15 cellular contexts compared by ENCODE assay signal in genomic region chr10:116989439-116989838, GRCh38. TPM values are rescaled to one million over a fixed set of nuclear protein-coding genes. Genes with fewer than 3 reads are reported as not detected.
A peak's percentile ranks its signal among the peaks of the same experiment; 100 is the strongest.
DNase-seq lines count a peak whose midpoint lies in the region; ATAC-seq lines count a peak whose summit lies in the region.
"Had no signal": no experiment of that assay in that cellular context is flagged by ENCODE, and none has a peak within 500 bp of the region (broad histone marks: within the 10 kb centered on the region; RNA-seq: fewer than 3 reads in every experiment).

No MANE protein-coding gene starts in this region.

- H3K79me1 ChIP-seq in mesendoderm (ENCODE audit: low read length): no peaks in the 10 kb centered on the region

- ATAC-seq in HG03135 (IDR thresholded peaks at IDR 0.05; ENCODE audit: unreplicated experiment): no peak

- no peaks in the 10 kb centered on the region for H3K9me3 ChIP-seq in HUES6 (ENCODE audit: control insufficient read depth, insufficient read depth, low read depth, low read length)
- H3K9me3 ChIP-seq: BE2C had no signal

- no peak overlapping the region for H3K4me2 ChIP-seq in mesendoderm (ENCODE audit: low read length)

- H3K4ac ChIP-seq in mesendoderm (ENCODE audit: low read depth, low read length): no peak overlapping the region

- H3K27ac ChIP-seq in HUES6 (ENCODE audit: low read depth, low read length): peak overlapping the region; percentile 44; the same call in 1 of the 2 replicates
- H3K27ac ChIP-seq in mesendoderm (ENCODE audit: low read depth, low read length): no peak overlapping the region
- peak overlapping the region; percentile 79 for H3K27ac ChIP-seq in temporal lobe (ENCODE audit: low read depth, low read length)

- no peak overlapping the region for H3K4me3 ChIP-seq in HUES6 (ENCODE audit: low read depth, low read length)
- no peak overlapping the region for H3K4me3 ChIP-seq in mesendoderm (ENCODE audit: low read length)

- no peak overlapping the region for H4K8ac ChIP-seq in mesendoderm (ENCODE audit: low read depth, low read length)

- no peak overlapping the region for H3K23ac ChIP-seq in mesendoderm (ENCODE audit: low read length)

- H4K5ac ChIP-seq in mesendoderm (ENCODE audit: low read length): no peak overlapping the region

- no peak overlapping the region for H3K18ac ChIP-seq in mesendoderm (ENCODE audit: low read length)

- peak overlapping the region; percentile 38 for H2BK120ac ChIP-seq in mesendoderm (ENCODE audit: low read depth, low read length)

- H3K27me3 ChIP-seq in HUES6 (ENCODE audit: control insufficient read depth, insufficient read depth, low read length): no peaks in the 10 kb centered on the region
- no peaks in the 10 kb centered on the region for H3K27me3 ChIP-seq in mesendoderm (ENCODE audit: insufficient read depth, low read length, poor library complexity)
- H3K27me3 ChIP-seq: BE2C had no signal

- H3K36me3 ChIP-seq in HUES6 (ENCODE audit: control insufficient read depth, insufficient read depth, low read length): no peaks in the 10 kb centered on the region
- H3K36me3 ChIP-seq in mesendoderm (ENCODE audit: control insufficient read depth, insufficient read depth, low read length): no peaks in the 10 kb centered on the region
- H3K36me3 ChIP-seq: BE2C had no signal

- no peak overlapping the region for H3K9ac ChIP-seq in HUES6 (ENCODE audit: low read length)
- no peak overlapping the region for H3K9ac ChIP-seq in mesendoderm (ENCODE audit: low read length)

- DNase-seq in dermis blood vessel endothelial cell: peak; percentile 2
- DNase-seq in mesendoderm: no peak
- no peak for DNase-seq in stimulated activated CD4-positive, alpha-beta T cell treated with anti-CD3 and anti-CD28 coated beads, Interleukin-4, amount 100 ng/mL, for 1 hour
- DNase-seq in islet precursor cell: no peak
- DNase-seq: BE2C; CD4-positive, alpha-beta memory T cell; DND-41; GDM1; NCI-H1417 treated with DMSO at 0.1 percent for 48 hours; NCI-H2029; NCI-H510A treated with DMSO at 0.1 percent for 48 hours; SIG-M5 had no signal

- peaks cover 45% of the 10 kb centered on the region for H3K4me1 ChIP-seq in HUES6 (ENCODE audit: control insufficient read depth, insufficient read depth, low read length)
- H3K4me1 ChIP-seq in mesendoderm (ENCODE audit: control insufficient read depth, low read depth, low read length): peaks cover 5% of the 10 kb centered on the region
- H3K4me1 ChIP-seq: BE2C had no signal

- no peak overlapping the region for H2BK5ac ChIP-seq in mesendoderm (ENCODE audit: low read length)

- no CpG with 5 or more reads among the region's 4 CpGs for WGBS in mesendoderm (ENCODE audit: extremely low coverage, insufficient coverage, low lambda C conversion rate)

- no peak overlapping the region for H3K56ac ChIP-seq in mesendoderm (ENCODE audit: low read length)

- H3K79me2 ChIP-seq in mesendoderm (ENCODE audit: control insufficient read depth, insufficient read depth, low read length): no peaks in the 10 kb centered on the region

- no peak overlapping the region for H2AK5ac ChIP-seq in mesendoderm (ENCODE audit: low read length)

- H2BK15ac ChIP-seq in mesendoderm (replicated peaks; ENCODE audit: low read depth): no peak overlapping the region

RNA-seq across cellular contexts. Expression of gene SHTN1, which starts 15.5 kb away (rescaled TPM):
- total RNA-seq in dermis blood vessel endothelial cell: 1.0 and 2.9 TPM in 2 replicates
- 13.0 TPM for polyA plus RNA-seq in mesendoderm (2013, experiment 1 of 2)
- 13.9 TPM for polyA plus RNA-seq in mesendoderm (2013, experiment 2 of 2)
- total RNA-seq in temporal lobe: 78.2 TPM

Comparison
In these comparisons a context has a peak if more than half of its experiments do, and no peak if none do; other contexts are left out.
1. RNA of gene SHTN1, which starts 15.5 kb away (total RNA-seq): 78.2 TPM in temporal lobe (single experiment); 1.0 to 2.9 TPM in dermis blood vessel endothelial cell; every median in the first group is over 10 times any median in the second.